Comparison of ENCODE assay signal across 11 cellular contexts in the genomic region with DNA sequence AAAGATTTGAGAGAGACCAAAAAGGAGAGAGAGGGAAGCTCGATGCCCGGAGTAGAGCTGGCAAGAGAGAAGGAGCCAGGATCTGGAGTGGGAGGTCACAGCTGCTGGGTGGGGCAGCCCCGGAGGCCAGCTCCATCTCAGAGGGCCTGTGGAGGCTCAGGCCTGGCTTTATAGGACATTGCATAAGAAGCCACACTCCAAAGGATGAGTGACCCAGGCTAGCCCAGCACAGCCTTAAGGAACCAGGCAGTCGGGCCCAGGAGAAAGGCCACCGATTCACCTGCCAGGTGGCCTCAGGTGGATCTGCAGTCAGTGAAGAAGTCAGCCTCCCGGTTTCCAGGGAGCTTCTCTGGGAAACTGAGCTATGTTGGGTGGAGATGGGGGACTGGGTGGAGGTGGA. TPM values are rescaled to one million over a fixed set of nuclear protein-coding genes. Genes with fewer than 3 reads are reported as not detected.
DNase-seq lines count a peak whose midpoint lies in the region; ATAC-seq and TF ChIP-seq lines count a peak whose summit lies in the region.
"Had no signal": no experiment of that assay in that cellular context is flagged by ENCODE, and none has a peak within 500 bp of the region (broad histone marks: within the 10 kb centered on the region; RNA-seq: fewer than 3 reads in every experiment).

No MANE protein-coding gene starts in this region.

- WGBS in upper lobe of left lung, 2 donors: 37% methylated on average over 4 to 6 of the region's 6 CpGs

- TF ChIP-seq POLR2A in upper lobe of left lung (IDR thresholded peaks at IDR 0.05): no peak

- H3K27me3 ChIP-seq in muscle layer of duodenum (ENCODE audit: low read depth, low read length) (peaks cover 12% of the 10 kb centered on the region), upper lobe of left lung (peaks cover 0 to 9% (median 2%) of the 10 kb centered on the region in 4 donors)

- ATAC-seq in upper lobe of left lung (ENCODE audit: low FRiP score in 2 of 2) (peak in 1 of 2 donors; percentile 30), HG02610 (IDR thresholded peaks at IDR 0.05; ENCODE audit: unreplicated experiment) (no peak)
- ATAC-seq: activated CD4-positive, CD25-positive, alpha-beta regulatory T cell treated with anti-CD3 and anti-CD28 coated beads, Interleukin-2, amount 50 U/mL, for 24 hours had no signal

- H3K4me3 ChIP-seq in fibroblast of mammary gland (ENCODE audit: control insufficient read depth, low read depth, low read length): peak overlapping the region; percentile 67
- peak overlapping the region; percentile 47 to 63 for H3K4me3 ChIP-seq in muscle layer of duodenum (ENCODE audit: low read depth in 1 of 2, low read length in 2 of 2)
- peak overlapping the region in 3 of 4 donors; percentile 34 to 46 (median 45) for H3K4me3 ChIP-seq in upper lobe of left lung

- H3K27me3 Mint-ChIP-seq in activated CD4-positive, alpha-beta memory T cell treated with anti-CD3 and anti-CD28 coated beads for 36 hours: peaks cover 28% of the 10 kb centered on the region
- peaks cover 31% of the 10 kb centered on the region for H3K27me3 Mint-ChIP-seq in activated CD4-positive, alpha-beta memory T cell treated with anti-CD3 and anti-CD28 coated beads, Interleukin-2, amount 10 ng/mL, durations not matched to agents 7 days and 5 days

- no peak for TF ChIP-seq EP300 in upper lobe of left lung (IDR thresholded peaks at IDR 0.05)

- no peak for DNase-seq in activated CD4-positive, alpha-beta memory T cell treated with anti-CD3 and anti-CD28 coated beads for 36 hours
- no peak for DNase-seq in activated CD4-positive, alpha-beta memory T cell treated with anti-CD3 and anti-CD28 coated beads, Interleukin-2, amount 10 ng/mL, durations not matched to agents 7 days and 5 days
- DNase-seq in fibroblast of mammary gland (ENCODE audit: low read depth) (peak; percentile 64), upper lobe of left lung (no peak), HPDE6-E6E7 (ENCODE audit: extremely low spot score) (no peak)
- no peak for DNase-seq in stimulated activated CD4-positive, alpha-beta T cell treated with anti-CD3 and anti-CD28 coated beads, Interleukin-15, amount 100 ng/mL, for 24 hours
- DNase-seq: amniotic stem cell; stimulated activated CD4-positive, alpha-beta T cell treated with anti-CD3 and anti-CD28 coated beads, Interleukin-12 subunit alpha, Interleukin-12 subunit beta, amount 100 ng/mL, for 4 hours had no signal

- no peak for TF ChIP-seq CTCF in fibroblast of mammary gland (conservative IDR thresholded peaks at IDR 0.05; ENCODE audit: control insufficient read depth, insufficient read depth, low read depth, low read length)
- TF ChIP-seq CTCF in upper lobe of left lung (IDR thresholded peaks at IDR 0.05): no peak

- H3K9me3 ChIP-seq in muscle layer of duodenum (ENCODE audit: control insufficient read depth in 1 of 2, low read length in 2 of 2) (no peaks in the 10 kb centered on the region), upper lobe of left lung (no peaks in the 10 kb centered on the region)

- POLR2A ChIA-PET in activated CD4-positive, alpha-beta memory T cell treated with anti-CD3 and anti-CD28 coated beads for 36 hours (lab: Charles Lee): no interaction called here
- POLR2A ChIA-PET in activated CD4-positive, alpha-beta memory T cell treated with anti-CD3 and anti-CD28 coated beads, Interleukin-2, amount 10 ng/mL, durations not matched to agents 7 days and 5 days (lab: Charles Lee): no interaction called here

- no peaks in the 10 kb centered on the region for H3K9me3 Mint-ChIP-seq in activated CD4-positive, alpha-beta memory T cell treated with anti-CD3 and anti-CD28 coated beads for 36 hours
- H3K9me3 Mint-ChIP-seq in activated CD4-positive, alpha-beta memory T cell treated with anti-CD3 and anti-CD28 coated beads, Interleukin-2, amount 10 ng/mL, durations not matched to agents 7 days and 5 days: no peaks in the 10 kb centered on the region

- H3K27ac ChIP-seq in muscle layer of duodenum (ENCODE audit: low read length) (peak overlapping the region; percentile 72), upper lobe of left lung (peak overlapping the region; percentile 70 to 78 (median 75))

- no peaks in the 10 kb centered on the region for H3K36me3 Mint-ChIP-seq in activated CD4-positive, alpha-beta memory T cell treated with anti-CD3 and anti-CD28 coated beads for 36 hours
- no peaks in the 10 kb centered on the region for H3K36me3 Mint-ChIP-seq in activated CD4-positive, alpha-beta memory T cell treated with anti-CD3 and anti-CD28 coated beads, Interleukin-2, amount 10 ng/mL, durations not matched to agents 7 days and 5 days (ENCODE audit: low read depth)

- CTCF ChIA-PET in activated CD4-positive, alpha-beta memory T cell treated with anti-CD3 and anti-CD28 coated beads for 36 hours (lab: Charles Lee): interaction anchor here (0.9 to 1.4 kb wide), 3 partner anchors 10 to 75 kb away, joined by 3 to 9 read pairs (median 4); no protein-coding TSS in a partner anchor
- CTCF ChIA-PET in activated CD4-positive, alpha-beta memory T cell treated with anti-CD3 and anti-CD28 coated beads, Interleukin-2, amount 10 ng/mL, durations not matched to agents 7 days and 5 days (lab: Charles Lee): no interaction called here

- H3K4me1 ChIP-seq in muscle layer of duodenum (ENCODE audit: control insufficient read depth in 1 of 2, insufficient read depth in 2 of 2, low read length in 2 of 2) (peaks cover 0 to 4% of the 10 kb centered on the region in 2 donors), upper lobe of left lung (peaks cover 13 to 17% (median 17%) of the 10 kb centered on the region in 4 donors)

- no peak overlapping the region for H3K27ac Mint-ChIP-seq in activated CD4-positive, alpha-beta memory T cell treated with anti-CD3 and anti-CD28 coated beads for 36 hours
- no peak overlapping the region for H3K27ac Mint-ChIP-seq in activated CD4-positive, alpha-beta memory T cell treated with anti-CD3 and anti-CD28 coated beads, Interleukin-2, amount 10 ng/mL, durations not matched to agents 7 days and 5 days

- intact Hi-C loops in activated CD4-positive, alpha-beta memory T cell treated with anti-CD3 and anti-CD28 coated beads for 36 hours (cut with micrococcal nuclease): no loop called here

- H3K36me3 ChIP-seq in muscle layer of duodenum (ENCODE audit: control insufficient read depth in 1 of 2, insufficient read depth in 2 of 2, low read length in 2 of 2) (no peaks in the 10 kb centered on the region), upper lobe of left lung (no peaks in the 10 kb centered on the region)

- H3K4me3 Mint-ChIP-seq in activated CD4-positive, alpha-beta memory T cell treated with anti-CD3 and anti-CD28 coated beads for 36 hours: peak overlapping the region; percentile 4
- no peak overlapping the region for H3K4me3 Mint-ChIP-seq in activated CD4-positive, alpha-beta memory T cell treated with anti-CD3 and anti-CD28 coated beads, Interleukin-2, amount 10 ng/mL, durations not matched to agents 7 days and 5 days

- peaks cover 3% of the 10 kb centered on the region for H3K4me1 Mint-ChIP-seq in activated CD4-positive, alpha-beta memory T cell treated with anti-CD3 and anti-CD28 coated beads for 36 hours (ENCODE audit: low read depth)
- peaks cover 3% of the 10 kb centered on the region for H3K4me1 Mint-ChIP-seq in activated CD4-positive, alpha-beta memory T cell treated with anti-CD3 and anti-CD28 coated beads, Interleukin-2, amount 10 ng/mL, durations not matched to agents 7 days and 5 days

RNA-seq across cellular contexts. Expression of gene PLAC9, which starts 0.7 kb away (rescaled TPM):
- total RNA-seq in activated CD4-positive, alpha-beta memory T cell treated with anti-CD3 and anti-CD28 coated beads for 36 hours: not detected
- not detected for total RNA-seq in activated CD4-positive, alpha-beta memory T cell treated with anti-CD3 and anti-CD28 coated beads, Interleukin-2, amount 10 ng/mL, durations not matched to agents 7 days and 5 days
- total RNA-seq in upper lobe of left lung: 10 to 100 TPM in 3 of 6 donors, 1 to 10 TPM in 1, not detected in 2; 7.9 to 82.9 (median 26.5) TPM

RNA-seq across cellular contexts. Expression of gene TMEM254, which starts 54.8 kb away (rescaled TPM):
- total RNA-seq in activated CD4-positive, alpha-beta memory T cell treated with anti-CD3 and anti-CD28 coated beads for 36 hours: 10 to 100 TPM; 11.6 to 12.3 TPM
- 10 to 100 TPM; 15.0 to 18.3 TPM for total RNA-seq in activated CD4-positive, alpha-beta memory T cell treated with anti-CD3 and anti-CD28 coated beads, Interleukin-2, amount 10 ng/mL, durations not matched to agents 7 days and 5 days
- 10 to 100 TPM in 4 of 6 donors, 1 to 10 TPM in 2; 5.7 to 22.4 (median 16.0) TPM for total RNA-seq in upper lobe of left lung
